In genomic region chrX:65035451-65035779, GRCh38 we compare ENCODE assay signal across 8 cellular contexts. TPM values are rescaled to one million over a fixed set of nuclear protein-coding genes. Genes with fewer than 3 reads are reported as not detected.
DNase-seq lines count a peak whose midpoint lies in the region; ATAC-seq lines count a peak whose summit lies in the region.

No MANE protein-coding gene starts in this region.

- peak overlapping the region; percentile 70 for H3K4me3 ChIP-seq in effector memory CD4-positive, alpha-beta T cell (ENCODE audit: insufficient read depth, low read depth, low read length, poor library complexity, severe bottlenecking)
- peak overlapping the region; percentile 47 for H3K4me3 ChIP-seq in mononuclear cell (ENCODE audit: low read length)

- H3K4me1 ChIP-seq in effector memory CD4-positive, alpha-beta T cell (ENCODE audit: control insufficient read depth, insufficient read depth, low read length, poor library complexity, severe bottlenecking): no peaks in the 10 kb centered on the region
- H3K4me1 ChIP-seq in mononuclear cell (ENCODE audit: insufficient read depth, low read length): no peaks in the 10 kb centered on the region

- H3K27ac ChIP-seq in effector memory CD4-positive, alpha-beta T cell (ENCODE audit: insufficient read depth, low read length, poor library complexity, severe bottlenecking): peak overlapping the region; percentile 61

- H3K27me3 ChIP-seq in effector memory CD4-positive, alpha-beta T cell (replicated peaks; ENCODE audit: control insufficient read depth, insufficient read depth, low read length, poor library complexity, severe bottlenecking): no peaks in the 10 kb centered on the region
- no peaks in the 10 kb centered on the region for H3K27me3 ChIP-seq in mononuclear cell (ENCODE audit: insufficient read depth, low read length)

- no peaks in the 10 kb centered on the region for H3K9me3 ChIP-seq in effector memory CD4-positive, alpha-beta T cell (ENCODE audit: control insufficient read depth, low read length)
- no peaks in the 10 kb centered on the region for H3K9me3 ChIP-seq in mononuclear cell (ENCODE audit: low read depth, low read length)

- no peaks in the 10 kb centered on the region for H3K36me3 ChIP-seq in effector memory CD4-positive, alpha-beta T cell (ENCODE audit: control insufficient read depth, insufficient read depth, low read length)

- peak; percentile 1 for DNase-seq in activated CD8-positive, alpha-beta memory T cell treated with anti-CD3 and anti-CD28 coated beads, Interleukin-2, amount 50 U/mL, for 1 hour (ENCODE audit: extremely low read depth)
- DNase-seq in activated CD8-positive, alpha-beta memory T cell treated with anti-CD3 and anti-CD28 coated beads, Interleukin-2, amount 50 U/mL, for 48 hours: no peak
- DNase-seq in NCI-H748 (lab: John Stamatoyannopoulos, UW; ENCODE audit: unreplicated experiment) (peak; percentile 49), DMS153 (lab: John Stamatoyannopoulos, UW) (no peak)
- no peak for DNase-seq in effector memory CD4-positive, alpha-beta T cell
- DNase-seq in stimulated activated CD4-positive, alpha-beta T cell treated with anti-CD3 and anti-CD28 coated beads, Interleukin-2, amount 100 ng/mL, for 48 hours: no peak

- peak; percentile 29 for ATAC-seq in HG02610 (IDR thresholded peaks at IDR 0.05; ENCODE audit: unreplicated experiment)

RNA-seq across cellular contexts. Expression of gene ZC3H12B, which starts 0.8 kb away (rescaled TPM):
- 2.4 TPM for total RNA-seq in mononuclear cell

RNA-seq across cellular contexts. Expression of gene ZC4H2, which starts 59.2 kb away (rescaled TPM):
- 6.4 TPM for total RNA-seq in mononuclear cell

Comparison
In these comparisons a context has a peak if more than half of its experiments do, and no peak if none do; other contexts are left out.
1. DNase-seq: peak in activated CD8-positive, alpha-beta memory T cell treated with anti-CD3 and anti-CD28 coated beads, Interleukin-2, amount 50 U/mL, for 1 hour (single experiment) and NCI-H748 (single experiment); none in activated CD8-positive, alpha-beta memory T cell treated with anti-CD3 and anti-CD28 coated beads, Interleukin-2, amount 50 U/mL, for 48 hours (single experiment), effector memory CD4-positive, alpha-beta T cell (0 of 3), DMS153 (single experiment) and stimulated activated CD4-positive, alpha-beta T cell treated with anti-CD3 and anti-CD28 coated beads, Interleukin-2, amount 100 ng/mL, for 48 hours (0 of 2).